In the genomic region with DNA sequence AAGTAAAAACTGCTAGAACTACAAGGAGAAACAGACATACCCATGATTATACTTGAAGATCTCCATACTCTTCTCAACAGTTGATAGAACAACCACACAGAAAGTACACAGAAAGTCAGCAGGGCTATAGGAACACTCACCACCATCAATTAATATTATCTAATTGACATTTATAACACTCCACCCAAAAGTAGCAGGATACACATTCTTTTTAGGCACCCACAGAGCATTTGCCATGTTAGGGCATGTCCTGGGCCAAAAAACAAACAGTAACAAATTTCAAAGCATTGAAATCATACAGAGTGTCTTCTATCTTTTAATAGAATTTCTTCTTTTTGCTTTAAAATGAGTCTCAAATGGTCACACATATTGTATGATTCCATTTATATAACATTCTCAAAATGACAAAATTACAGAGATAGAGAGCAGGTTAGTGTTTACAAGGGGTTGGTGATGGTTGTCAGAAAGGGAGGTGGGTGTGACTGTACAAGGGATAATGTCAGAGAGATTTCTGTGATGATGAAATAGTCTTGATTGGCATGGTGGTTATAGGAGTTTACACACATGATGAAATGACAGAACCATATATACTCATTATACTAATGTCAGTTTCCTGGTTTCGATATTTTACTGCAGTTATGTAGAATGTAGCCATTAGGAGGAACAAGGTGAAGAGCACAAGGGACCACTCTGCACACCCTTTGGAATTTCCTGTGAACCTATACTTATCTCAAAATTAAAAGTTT, we compare ENCODE assay signal across 10 cellular contexts.
DNase-seq lines count a peak whose midpoint lies in the region; ATAC-seq and TF ChIP-seq lines count a peak whose summit lies in the region.
"Had no signal": no experiment of that assay in that cellular context is flagged by ENCODE, and none has a peak within 500 bp of the region (broad histone marks: within the 10 kb centered on the region; RNA-seq: fewer than 3 reads in every experiment).

No MANE protein-coding gene starts in this region.

- no peaks in the 10 kb centered on the region for H3K27me3 ChIP-seq in smooth muscle cell (ENCODE audit: low read depth)

- peaks cover 83% of the 10 kb centered on the region for H3K79me2 ChIP-seq in smooth muscle cell (ENCODE audit: low read depth)

- peaks cover 10% of the 10 kb centered on the region for H3K9me3 Mint-ChIP-seq in activated CD8-positive, alpha-beta T cell treated with anti-CD3 and anti-CD28 coated beads, Interleukin-2, amount 10 ng/mL, durations not matched to agents 7 days and 5 days (ENCODE audit: insufficient read depth)

- H3K27ac Mint-ChIP-seq in activated CD8-positive, alpha-beta T cell treated with anti-CD3 and anti-CD28 coated beads, Interleukin-2, amount 10 ng/mL, durations not matched to agents 7 days and 5 days, result peak overlapping the region; percentile 41
- H3K27ac Mint-ChIP-seq: GM23338 had no signal

- H3K36me3 ChIP-seq in smooth muscle cell (ENCODE audit: low read depth), result peaks cover 7% of the 10 kb centered on the region

- no peaks in the 10 kb centered on the region for H3K27me3 Mint-ChIP-seq in activated CD8-positive, alpha-beta T cell treated with anti-CD3 and anti-CD28 coated beads, Interleukin-2, amount 10 ng/mL, durations not matched to agents 7 days and 5 days (ENCODE audit: low read depth)

- no peak overlapping the region for H3K9ac ChIP-seq in smooth muscle cell (ENCODE audit: low read depth)

- no peak overlapping the region for H3K4me2 ChIP-seq in smooth muscle cell
- H3K4me2 ChIP-seq: GM23338, PC-9 had no signal

- H3F3A ChIP-seq in smooth muscle cell (ENCODE audit: low read depth), result peaks cover 2% of the 10 kb centered on the region

- peaks cover 76% of the 10 kb centered on the region for H3K36me3 Mint-ChIP-seq in activated CD8-positive, alpha-beta T cell treated with anti-CD3 and anti-CD28 coated beads, Interleukin-2, amount 10 ng/mL, durations not matched to agents 7 days and 5 days (ENCODE audit: low read depth)

- H3K9me3 ChIP-seq in smooth muscle cell (replicated peaks; ENCODE audit: low read depth), result peaks cover 8% of the 10 kb centered on the region

- WGBS in smooth muscle cell (ENCODE audit: low lambda C conversion rate), result 92% methylated on average over 1 of the region's 1 CpG

- H3K4me1 ChIP-seq in smooth muscle cell (ENCODE audit: low read depth), result no peaks in the 10 kb centered on the region

- H3K4me3 ChIP-seq in smooth muscle cell, result no peak overlapping the region
- H3K4me3 ChIP-seq: GM23338, PC-9 had no signal

- no peak overlapping the region for H2AFZ ChIP-seq in smooth muscle cell (ENCODE audit: low read depth)
- H2AFZ ChIP-seq: GM23338, PC-9 had no signal

- H3K4me3 Mint-ChIP-seq in activated CD8-positive, alpha-beta T cell treated with anti-CD3 and anti-CD28 coated beads, Interleukin-2, amount 10 ng/mL, durations not matched to agents 7 days and 5 days, result no peak overlapping the region
- H3K4me3 Mint-ChIP-seq: GM23338 had no signal

- no peak for TF ChIP-seq CTCF in smooth muscle cell (IDR thresholded peaks at IDR 0.05; ENCODE audit: borderline replicate concordance, insufficient read depth, poor library complexity, severe bottlenecking)

- peak overlapping the region; percentile 27 for H3K27ac ChIP-seq in smooth muscle cell (ENCODE audit: low read depth)
- H3K27ac ChIP-seq: PC-9 had no signal

- POLR2A ChIA-PET in activated CD8-positive, alpha-beta T cell treated with anti-CD3 and anti-CD28 coated beads, Interleukin-2, amount 10 ng/mL, durations not matched to agents 7 days and 5 days (lab: Charles Lee), result no interaction called here

- peaks cover 50% of the 10 kb centered on the region for H4K20me1 ChIP-seq in smooth muscle cell (ENCODE audit: low read depth)

- ATAC-seq in GM18873 (IDR thresholded peaks at IDR 0.05; ENCODE audit: low FRiP score, unreplicated experiment), result peak; percentile 54
- ATAC-seq in HG03571 (IDR thresholded peaks at IDR 0.05; ENCODE audit: unreplicated experiment), result peak; percentile 47
- ATAC-seq in activated CD8-positive, alpha-beta T cell treated with anti-CD3 and anti-CD28 coated beads, Interleukin-2, amount 10 ng/mL, durations not matched to agents 7 days and 5 days, result no peak
- ATAC-seq in HG03045 (IDR thresholded peaks at IDR 0.05; ENCODE audit: unreplicated experiment), result no peak
- ATAC-seq: GM23338 had no signal

- peaks cover 77% of the 10 kb centered on the region for H3K4me1 Mint-ChIP-seq in activated CD8-positive, alpha-beta T cell treated with anti-CD3 and anti-CD28 coated beads, Interleukin-2, amount 10 ng/mL, durations not matched to agents 7 days and 5 days (ENCODE audit: low read depth)

- no peak for DNase-seq in activated CD8-positive, alpha-beta T cell treated with anti-CD3 and anti-CD28 coated beads, Interleukin-2, amount 10 ng/mL, durations not matched to agents 7 days and 5 days
- no peak for DNase-seq in smooth muscle cell (lab: John Stamatoyannopoulos, UW; ENCODE audit: unreplicated experiment)
- DNase-seq in NCI-H2196 (lab: John Stamatoyannopoulos, UW; ENCODE audit: unreplicated experiment), result no peak
- DNase-seq in NCI-H345 (lab: John Stamatoyannopoulos, UW), result no peak
- DNase-seq: NCI-H1105, PC-9 had no signal

- CTCF ChIA-PET in activated CD8-positive, alpha-beta T cell treated with anti-CD3 and anti-CD28 coated beads, Interleukin-2, amount 10 ng/mL, durations not matched to agents 7 days and 5 days (lab: Charles Lee), result interaction anchor here (0.7 to 2.9 kb wide), 8 partner anchors 11 to 251 kb away, joined by 4 to 12 read pairs (median 6); no protein-coding TSS in a partner anchor

Comparison
In these comparisons a context has a peak if more than half of its experiments do, and no peak if none do; other contexts are left out.
1. ATAC-seq: peak in GM18873 (single experiment) and HG03571 (single experiment); none in activated CD8-positive, alpha-beta T cell treated with anti-CD3 and anti-CD28 coated beads, Interleukin-2, amount 10 ng/mL, durations not matched to agents 7 days and 5 days (single experiment) and HG03045 (single experiment).